In the genomic region with DNA sequence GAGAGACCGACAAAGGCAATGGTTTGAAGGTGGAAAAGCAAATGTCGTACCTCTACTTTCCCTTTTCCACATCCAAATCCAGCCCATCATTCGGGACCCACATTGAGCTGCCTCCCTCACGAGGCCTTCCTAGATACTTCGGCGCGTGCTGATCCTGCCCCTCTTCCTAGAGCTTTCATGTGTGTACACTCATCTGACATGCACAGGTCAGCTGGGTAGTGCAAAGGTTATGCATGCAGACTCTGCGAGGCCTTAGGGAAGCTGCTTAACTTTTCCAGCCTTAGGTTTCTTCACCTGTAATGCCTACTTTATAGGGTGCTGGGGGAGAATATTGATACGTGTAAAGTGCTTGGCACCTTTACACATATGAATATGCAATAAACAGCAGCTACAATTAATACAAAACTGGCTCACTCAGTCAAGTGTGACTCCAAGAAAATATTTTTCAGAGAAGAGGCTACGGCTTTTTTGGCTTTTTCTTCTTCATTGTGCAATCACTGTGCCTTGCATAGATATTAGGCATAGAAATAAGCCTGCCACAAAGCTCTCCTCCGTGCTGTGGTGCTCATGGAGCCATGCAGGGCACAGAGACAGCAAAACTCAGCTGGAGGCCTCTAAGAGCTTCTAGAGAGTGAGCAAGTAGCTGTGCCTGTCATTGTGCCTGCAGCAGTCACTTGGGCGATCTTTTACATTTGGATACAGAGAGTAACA, we compare ENCODE assay signal across 29 cellular contexts. TPM values are rescaled to one million over a fixed set of nuclear protein-coding genes. Genes with fewer than 3 reads are reported as not detected.
"Had no signal": no experiment of that assay in that cellular context is flagged by ENCODE, and none has a peak within 500 bp of the region (broad histone marks: within the 10 kb centered on the region; RNA-seq: fewer than 3 reads in every experiment).

No MANE protein-coding gene starts in this region.

- ATAC-seq: activated CD8-positive, alpha-beta memory T cell treated with anti-CD3 and anti-CD28 coated beads, Interleukin-2, amount 10 ng/mL, durations not matched to agents 7 days and 5 days; activated T-helper 17 cell treated with anti-CD3 and anti-CD28 coated beads, Interleukin-2, amount 50 U/mL, for 72 hours; body of pancreas; left lung; stimulated activated effector memory CD8-positive, alpha-beta T cell treated with anti-CD3 and anti-CD28 coated beads, Interleukin-12 subunit alpha, Interleukin-12 subunit beta, amount 100 ng/mL, for 72 hours; upper lobe of right lung had no signal

- H3K9me3 ChIP-seq: body of pancreas, left lung, prostate gland, right atrium auricular region, stomach, testis, upper lobe of right lung had no signal

- H3K4me3 ChIP-seq: body of pancreas, left lung, prostate gland, right atrium auricular region, skin epidermis, stomach, testis, upper lobe of right lung had no signal

- H3K4me1 ChIP-seq: prostate gland, testis had no signal

- H3K27me3 ChIP-seq: body of pancreas, left lung, right atrium auricular region, stomach, testis, upper lobe of right lung had no signal

- H3K36me3 ChIP-seq: left lung, prostate gland, right atrium auricular region, stomach, upper lobe of right lung had no signal

- H3K27ac ChIP-seq: body of pancreas, epithelial cell of prostate, left lung, prostate gland, right atrium auricular region, skin epidermis, stomach, testis, upper lobe of right lung had no signal

- DNase-seq: activated CD4-positive, alpha-beta memory T cell treated with anti-CD3 and anti-CD28 coated beads, Interleukin-2, amount 10 ng/mL, durations not matched to agents 7 days and 5 days; activated CD4-positive, alpha-beta T cell treated with anti-CD3 and anti-CD28 coated beads for 48 hours; activated CD4-positive, CD25-positive, alpha-beta regulatory T cell; activated CD8-positive, alpha-beta memory T cell treated with anti-CD3 and anti-CD28 coated beads, Interleukin-2, amount 10 ng/mL, durations not matched to agents 7 days and 5 days; activated naive CD4-positive, alpha-beta T cell; activated naive CD8-positive, alpha-beta T cell treated with anti-CD3 and anti-CD28 coated beads, Interleukin-2, amount 10 ng/mL, durations not matched to agents 7 days and 5 days; amygdala; body of pancreas; caudate nucleus; endodermal cell; foreskin fibroblast; kidney; left lung; mammary epithelial cell; midbrain; stimulated activated CD4-positive, alpha-beta T cell treated with anti-CD3 and anti-CD28 coated beads, Interleukin-15, amount 100 ng/mL, for 24 hours; stimulated activated CD4-positive, alpha-beta T cell treated with anti-CD3 and anti-CD28 coated beads, Interleukin-4, amount 100 ng/mL, for 24 hours; stomach; testis; upper lobe of right lung had no signal

- FAIRE-seq: colon, kidney had no signal

RNA-seq across cellular contexts. Expression of a gene that starts 24.2 kb away (rescaled TPM):
- total RNA-seq: activated CD4-positive, alpha-beta memory T cell treated with anti-CD3 and anti-CD28 coated beads, Interleukin-2, amount 10 ng/mL, durations not matched to agents 7 days and 5 days; activated CD8-positive, alpha-beta memory T cell treated with anti-CD3 and anti-CD28 coated beads, Interleukin-2, amount 10 ng/mL, durations not matched to agents 7 days and 5 days; activated naive CD8-positive, alpha-beta T cell treated with anti-CD3 and anti-CD28 coated beads, Interleukin-2, amount 10 ng/mL, durations not matched to agents 7 days and 5 days; activated T-helper 17 cell treated with anti-CD3 and anti-CD28 coated beads, Interleukin-2, amount 50 U/mL, for 72 hours; body of pancreas; endodermal cell; glomerular endothelial cell; kidney; left lung; mammary epithelial cell; omental fat pad; prostate gland; stomach; testis; upper lobe of right lung had no signal
- polyA plus RNA-seq: mammary epithelial cell, stomach had no signal
